Comparison of ENCODE assay signal across 2 cellular contexts in genomic region chr6:108755257-108756240, GRCh38.
TF ChIP-seq lines count a peak whose summit lies in the region.

No MANE protein-coding gene starts in this region.

TF ChIP-seq in SK-N-SH, 30 proteins besides CTCF, POLR2A, EP300 and RAD21 (continued from another document):
- TF ChIP-seq SIN3A (IDR thresholded peaks at IDR 0.05; ENCODE audit: borderline replicate concordance, low read depth, low read length) (no peak), SMC3 (IDR thresholded peaks at IDR 0.05; ENCODE audit: low read depth, low read length) (no peak), IRF3 (IDR thresholded peaks at IDR 0.05; ENCODE audit: low read depth, low read length) (no peak), MEF2A (IDR thresholded peaks at IDR 0.05; ENCODE audit: borderline replicate concordance, low read depth) (no peak), REST (IDR thresholded peaks at IDR 0.05; ENCODE audit: low read depth, low read length) (no peak)

TF ChIP-seq in SK-N-SH treated with all-trans-retinoic acid at 6 μM for 48 hours, 23 proteins besides CTCF, POLR2A, EP300 and RAD21 (continued from another document):
- TF ChIP-seq CREB5 (CRISPR knock-in tag; IDR thresholded peaks at IDR 0.05; ENCODE audit: low read depth) (no peak), POU6F1 (CRISPR knock-in tag; IDR thresholded peaks at IDR 0.05; ENCODE audit: borderline replicate concordance, low read depth) (no peak), ZNF70 (CRISPR knock-in tag; IDR thresholded peaks at IDR 0.05) (no peak)
